ENCODE assay signal across 12 cellular contexts in genomic region chr10:49321021-49321420, GRCh38. TPM values are rescaled to one million over a fixed set of nuclear protein-coding genes. Genes with fewer than 3 reads are reported as not detected.
"Had no signal": no experiment of that assay in that cellular context is flagged by ENCODE, and none has a peak within 500 bp of the region (broad histone marks: within the 10 kb centered on the region; RNA-seq: fewer than 3 reads in every experiment).

No MANE protein-coding gene starts in this region.

- H3K9me3 ChIP-seq: HAP-1 had no signal

- DNase-seq: GM23248, GOT3, H7, HFFc6, KG1 had no signal

- H3K4me1 Mint-ChIP-seq: IgD-negative memory B cell had no signal

- ATAC-seq: HCT116, HepG2 had no signal

- H3K4me1 ChIP-seq: HAP-1 had no signal

- H3K36me3 Mint-ChIP-seq: IgD-negative memory B cell had no signal

- H3K27ac ChIP-seq: GM23248, HL-60 had no signal

- H3K36me3 ChIP-seq: HAP-1 had no signal

- H3K4me3 ChIP-seq: GM23248, HAP-1 had no signal

- H3K27ac Mint-ChIP-seq: HFFc6 had no signal

- H3K9me3 Mint-ChIP-seq: HFFc6, IgD-negative memory B cell had no signal

- H3K4me3 Mint-ChIP-seq: HFFc6, IgD-negative memory B cell had no signal

RNA-seq across cellular contexts. Expression of gene C10orf71, which starts 22.1 kb away (rescaled TPM):
- total RNA-seq: GM23248, H4, H7, HepG2, HFFc6, HT1080 had no signal
